In genomic region chr9:131418143-131419028, GRCh38 we compare ENCODE assay signal across 8 cellular contexts. TPM values are rescaled to one million over a fixed set of nuclear protein-coding genes. Genes with fewer than 3 reads are reported as not detected.
DNase-seq lines count a peak whose midpoint lies in the region; ATAC-seq and TF ChIP-seq lines count a peak whose summit lies in the region.

No MANE protein-coding gene starts in this region.

- H3K27me3 ChIP-seq in BLaER1 (no peaks in the 10 kb centered on the region), ascending aorta (no peaks in the 10 kb centered on the region), right lobe of liver (no peaks in the 10 kb centered on the region), tibial artery (no peaks in the 10 kb centered on the region)

- no peak overlapping the region; the same call in 1 of the 2 replicates for H3K9ac ChIP-seq in BLaER1

- 29% methylated on average over 7 of the region's 7 CpGs for WGBS in right lobe of liver (ENCODE audit: insufficient coverage, low coverage, low lambda C conversion rate, missing lambda C conversion rate)

- peaks cover 92% of the 10 kb centered on the region for H3K36me3 ChIP-seq in BLaER1
- no peaks in the 10 kb centered on the region for H3K36me3 ChIP-seq in ascending aorta
- no peaks in the 10 kb centered on the region for H3K36me3 ChIP-seq in right lobe of liver
- H3K36me3 ChIP-seq in tibial artery, result no peaks in the 10 kb centered on the region

- ATAC-seq in right lobe of liver (peak; percentile 59 to 73 (median 70)), HG02610 (IDR thresholded peaks at IDR 0.05; ENCODE audit: unreplicated experiment) (no peak)

- peak overlapping the region; percentile 42 for H3K4me2 ChIP-seq in BLaER1

- DNase-seq in LHCN-M2 (ENCODE audit: low read depth) (peak; percentile 65), ascending aorta (ENCODE audit: low spot score in 2 of 2) (no peak), right lobe of liver (peak; percentile 65 to 70 (median 69)), tibial artery (no peak), KG1 (lab: John Stamatoyannopoulos, UW) (no peak)
- DNase-seq in stimulated activated CD4-positive, alpha-beta T cell treated with anti-CD3 and anti-CD28 coated beads, Interleukin-15, amount 100 ng/mL, for 24 hours, result no peak

- no peak for TF ChIP-seq POLR2A in right lobe of liver (IDR thresholded peaks at IDR 0.05)

- intact Hi-C loops in ascending aorta (cut with DNase I), result no loop called here
- intact Hi-C loops in right lobe of liver (cut with DNase I), result no loop called here
- intact Hi-C loops in tibial artery (cut with DNase I; ENCODE audit: low total_unique reads), result no loop called here

- H3K9me3 ChIP-seq in BLaER1 (peaks cover 19% of the 10 kb centered on the region), ascending aorta (no peaks in the 10 kb centered on the region), right lobe of liver (no peaks in the 10 kb centered on the region), tibial artery (no peaks in the 10 kb centered on the region)

- no peak overlapping the region for H3K4me3 ChIP-seq in BLaER1
- H3K4me3 ChIP-seq in ascending aorta, result no peak overlapping the region
- H3K4me3 ChIP-seq in right lobe of liver, result no peak overlapping the region
- no peak overlapping the region for H3K4me3 ChIP-seq in tibial artery

- H4K20me1 ChIP-seq in BLaER1, result peaks cover 100% of the 10 kb centered on the region

- peaks cover 89% of the 10 kb centered on the region for H3K4me1 ChIP-seq in BLaER1
- H3K4me1 ChIP-seq in ascending aorta, result peaks cover 25 to 59% of the 10 kb centered on the region in 2 donors
- H3K4me1 ChIP-seq in right lobe of liver, result peaks cover 0 to 58% (median 33%) of the 10 kb centered on the region in 4 donors
- H3K4me1 ChIP-seq in tibial artery, result peaks cover 0 to 86% (median 60%) of the 10 kb centered on the region in 4 donors

- TF ChIP-seq CTCF in ascending aorta (IDR thresholded peaks at IDR 0.05) (no peak), right lobe of liver (IDR thresholded peaks at IDR 0.05) (no peak), tibial artery (IDR thresholded peaks at IDR 0.05) (no peak)

- peak overlapping the region; percentile 0; the same call in 1 of the 2 replicates for H3K27ac ChIP-seq in BLaER1
- peak overlapping the region; percentile 15 to 54 for H3K27ac ChIP-seq in ascending aorta
- H3K27ac ChIP-seq in right lobe of liver, result peak overlapping the region in 2 of 3 donors; percentile 5 to 33
- H3K27ac ChIP-seq in tibial artery, result peak overlapping the region; percentile 23 to 24

RNA-seq across cellular contexts. Expression of gene PRRC2B, which starts 24.5 kb away (rescaled TPM):
- total RNA-seq in LHCN-M2 (2014; rRNA removed) (58.5 and 63.5 TPM in 2 replicates), ascending aorta (199 TPM), right lobe of liver (10 to 100 TPM; 53.7 to 82.6 (median 57.3) TPM)
- 66.0 TPM for polyA plus RNA-seq in LHCN-M2 (2012)

Comparison
In these comparisons a context has a peak if more than half of its experiments do, and no peak if none do; other contexts are left out.
1. DNase-seq: peak in LHCN-M2 (single experiment) and right lobe of liver (3 of 3); none in ascending aorta (0 of 2), tibial artery (0 of 2), stimulated activated CD4-positive, alpha-beta T cell treated with anti-CD3 and anti-CD28 coated beads, Interleukin-15, amount 100 ng/mL, for 24 hours (single experiment) and KG1 (single experiment).
2. Peak in every context shown above with its lines, with median percentiles within 50 percentile points of each other: H3K27ac ChIP-seq.